In genomic region chr12:6182279-6182898, GRCh38 we compare ENCODE assay signal across 9 cellular contexts. TPM values are rescaled to one million over a fixed set of nuclear protein-coding genes. Genes with fewer than 3 reads are reported as not detected.
A peak's percentile ranks its signal among the peaks of the same experiment; 100 is the strongest.
DNase-seq lines count a peak whose midpoint lies in the region; ATAC-seq, FAIRE-seq and TF ChIP-seq lines count a peak whose summit lies in the region.
"Had no signal": no experiment of that assay in that cellular context is flagged by ENCODE, and none has a peak within 500 bp of the region (broad histone marks: within the 10 kb centered on the region; RNA-seq: fewer than 3 reads in every experiment).

No MANE protein-coding gene starts in this region.

- no peaks in the 10 kb centered on the region for H4K20me1 ChIP-seq in hepatocyte (ENCODE audit: insufficient read depth, poor library complexity, severe bottlenecking)

- H3K4me3 ChIP-seq in HFF-Myc (replicated peaks; ENCODE audit: low read depth, low read length) (0 out of 2 replicates have a peak overlapping the region, but pooled peaks have one; percentile 0), hepatocyte (no peak overlapping the region), stomach smooth muscle (ENCODE audit: low read length in 2 of 2) (peak overlapping the region in 1 of 2 donors; percentile 57), MG63 (no peak overlapping the region)

- H3K9me2 ChIP-seq in hepatocyte (replicated peaks; ENCODE audit: insufficient read depth), result no peaks in the 10 kb centered on the region

- TF ChIP-seq CTCF in HFF-Myc (IDR thresholded peaks at IDR 0.05; ENCODE audit: low read depth, low read length, missing control alignments) (no peak), VCaP (conservative IDR thresholded peaks at IDR 0.05) (no peak), hepatocyte (IDR thresholded peaks at IDR 0.05; ENCODE audit: poor library complexity) (no peak), omental fat pad (IDR thresholded peaks at IDR 0.05) (no peak)

- peak overlapping the region; percentile 17 for H2AFZ ChIP-seq in hepatocyte

- H3K9me3 ChIP-seq in hepatocyte (ENCODE audit: low read depth), result no peaks in the 10 kb centered on the region
- H3K9me3 ChIP-seq in stomach smooth muscle (ENCODE audit: control insufficient read depth in 2 of 2, low read length in 2 of 2), result no peaks in the 10 kb centered on the region
- no peaks in the 10 kb centered on the region for H3K9me3 ChIP-seq in MG63

- H3K79me2 ChIP-seq in hepatocyte, result no peaks in the 10 kb centered on the region

- H3K27ac ChIP-seq in VCaP (peak overlapping the region; percentile 73), hepatocyte (peak overlapping the region; percentile 87), stomach smooth muscle (ENCODE audit: low read length) (peak overlapping the region; percentile 93)

- peak; percentile 93 for DNase-seq in HFF-Myc (ENCODE audit: extremely low read depth, low read depth)
- peak; percentile 78 for DNase-seq in hepatocyte (ENCODE audit: low spot score)
- no peak for DNase-seq in activated CD4-positive, alpha-beta T cell treated with anti-CD3 and anti-CD28 coated beads, Interleukin-2, amount 50 U/mL, for 48 hours
- no peak for DNase-seq in MG63
- no peak for DNase-seq in frontal cortex (ENCODE audit: low spot score in 2 of 2)
- no peak for DNase-seq in omental fat pad (ENCODE audit: low spot score)
- DNase-seq: activated CD8-positive, alpha-beta memory T cell treated with anti-CD3 and anti-CD28 coated beads for 24 hours had no signal

- 50% methylated on average over 19 of the region's 19 CpGs for WGBS in hepatocyte (ENCODE audit: low lambda C conversion rate, missing lambda C conversion rate)

- no peak for ATAC-seq in omental fat pad (ENCODE audit: low FRiP score)

- peak overlapping the region; percentile 39 to 66 for H3K9ac ChIP-seq in stomach smooth muscle (ENCODE audit: low read length in 2 of 2)

- H3K4me2 ChIP-seq in hepatocyte, result peak overlapping the region; percentile 29

- no peaks in the 10 kb centered on the region for H3K27me3 ChIP-seq in hepatocyte
- H3K27me3 ChIP-seq in stomach smooth muscle (ENCODE audit: control insufficient read depth in 1 of 2, insufficient read depth in 2 of 2, low read length in 2 of 2), result no peaks in the 10 kb centered on the region
- H3K27me3 ChIP-seq in MG63, result no peaks in the 10 kb centered on the region

- H3K36me3 ChIP-seq in hepatocyte (replicated peaks; ENCODE audit: insufficient read depth, low read depth) (no peaks in the 10 kb centered on the region), stomach smooth muscle (ENCODE audit: control insufficient read depth in 2 of 2, insufficient read depth in 2 of 2, low read length in 2 of 2) (no peaks in the 10 kb centered on the region), MG63 (no peaks in the 10 kb centered on the region)

- H3K4me1 ChIP-seq in hepatocyte (ENCODE audit: insufficient read depth), result peaks cover 26% of the 10 kb centered on the region
- peaks cover 64% of the 10 kb centered on the region for H3K4me1 ChIP-seq in stomach smooth muscle (ENCODE audit: control insufficient read depth, insufficient read depth, low read length)

- FAIRE-seq in frontal cortex (lab: Jason Lieb, UNC), result no peak

RNA-seq across cellular contexts. Expression of gene CD9, which starts 17.8 kb away (rescaled TPM):
- total RNA-seq in hepatocyte, result 117 and 139 TPM in 2 replicates
- polyA plus RNA-seq in hepatocyte, result 166 and 188 TPM in 2 replicates
- 95.5 and 98.2 TPM in 2 replicates for total RNA-seq in MG63 (2014; rRNA removed; shearing (Covaris generic); ENCODE audit: low replicate concordance)
- 26.5 TPM for total RNA-seq in frontal cortex
- 100 to 1,000 TPM in 2 of 4 donors, 10 to 100 TPM in 2; 68.3 to 181 (median 119) TPM for total RNA-seq in omental fat pad

RNA-seq across cellular contexts. Expression of gene VWF, which starts 57.9 kb away (rescaled TPM):
- total RNA-seq in hepatocyte (0.04 and 0.20 TPM in 2 replicates), frontal cortex (8.2 TPM), omental fat pad (1,000 to 10,000 TPM in 1 of 4 donors, 100 to 1,000 TPM in 2, 10 to 100 TPM in 1; 78.4 to 1,203 (median 422) TPM)
- polyA plus RNA-seq in hepatocyte, result 0.77 TPM in 1 of 2 replicates, not detected in the other
- total RNA-seq in MG63 (2014; rRNA removed; shearing (Covaris generic); ENCODE audit: low replicate concordance), result 0.03 and 0.12 TPM in 2 replicates

Comparison
In these comparisons a context has a peak if more than half of its experiments do, and no peak if none do; other contexts are left out.
1. DNase-seq: peak in HFF-Myc (single experiment) and hepatocyte (single experiment); none in activated CD4-positive, alpha-beta T cell treated with anti-CD3 and anti-CD28 coated beads, Interleukin-2, amount 50 U/mL, for 48 hours (0 of 2), MG63 (single experiment), frontal cortex (0 of 2) and omental fat pad (single experiment).
2. Peak in every context shown above with its lines, with median percentiles within 50 percentile points of each other: H3K27ac ChIP-seq.